Comparison of ENCODE assay signal across 22 cellular contexts in the genomic region with DNA sequence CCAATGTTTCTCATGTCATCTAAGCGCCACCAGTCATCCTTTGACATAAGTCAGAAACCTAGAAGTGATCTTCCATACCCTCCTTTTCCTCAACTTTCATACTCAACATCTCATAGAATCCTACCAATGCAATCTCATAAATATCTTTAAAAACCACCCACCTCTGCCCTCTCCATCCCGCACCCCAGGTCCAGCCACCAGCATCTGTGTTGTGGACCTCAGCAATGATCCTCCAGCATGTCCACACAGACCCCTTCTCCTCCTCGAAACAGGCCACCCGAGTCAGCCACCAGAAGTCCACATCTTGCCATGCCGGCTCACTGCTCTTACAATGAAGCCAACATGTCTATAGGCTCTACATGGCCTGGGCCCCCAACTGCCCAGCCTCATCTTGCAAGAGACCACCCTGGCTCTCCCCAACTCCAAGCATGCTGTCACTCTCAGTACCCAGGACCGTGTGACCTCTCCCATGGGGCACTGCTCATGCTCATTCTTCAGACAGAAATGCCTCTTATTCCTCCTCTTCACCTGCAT.
"Had no signal": no experiment of that assay in that cellular context is flagged by ENCODE, and none has a peak within 500 bp of the region (broad histone marks: within the 10 kb centered on the region; RNA-seq: fewer than 3 reads in every experiment).

No MANE protein-coding gene starts in this region.

- H3K36me3 ChIP-seq: gastrocnemius medialis, lower lobe of right lung, prostate gland, right atrium auricular region, tibial artery, upper lobe of left lung had no signal

- H3K4me1 ChIP-seq: gastrocnemius medialis, lower lobe of right lung, prostate gland, right atrium auricular region, testis, tibial artery, upper lobe of left lung had no signal

- H3K27ac Mint-ChIP-seq: effector memory CD8-positive, alpha-beta T cell; naive thymus-derived CD8-positive, alpha-beta T cell; nephron progenitor cell; stimulated activated memory B cell treated with anti-CD40 and anti-IgM and Interleukin-4, amounts not matched to agents 10 μg/mL and 1 μg/mL and 100 μg/mL, for 72 hours had no signal

- H3K27ac ChIP-seq: gastrocnemius medialis, lower lobe of right lung, prostate gland, right atrium auricular region, testis, tibial artery, upper lobe of left lung had no signal

- DNase-seq: cortex of kidney; effector memory CD8-positive, alpha-beta T cell; foreskin fibroblast; gastrocnemius medialis; head of caudate nucleus; left ventricle myocardium superior; lower lobe of right lung; naive thymus-derived CD8-positive, alpha-beta T cell; nephron progenitor cell; stimulated activated CD4-positive, alpha-beta T cell treated with anti-CD3 and anti-CD28 coated beads, Interleukin-12 subunit alpha, Interleukin-12 subunit beta, amount 100 ng/mL, for 4 hours; stimulated activated CD4-positive, alpha-beta T cell treated with anti-CD3 and anti-CD28 coated beads, Interleukin-1b, Interleukin-23, amount 100 ng/mL, for 48 hours; stimulated activated CD4-positive, alpha-beta T cell treated with anti-CD3 and anti-CD28 coated beads, Interleukin-4, amount 100 ng/mL, for 1 hour; stimulated activated naive CD8-positive, alpha-beta T cell treated with anti-CD3 and anti-CD28 coated beads, Interleukin-15, Interleukin-2, amounts not matched to agents 100 U/mL and 50 U/mL, for 24 hours; substantia nigra; testis; tibial artery; upper lobe of left lung had no signal

- H3K27me3 Mint-ChIP-seq: effector memory CD8-positive, alpha-beta T cell had no signal

- H3K9me3 Mint-ChIP-seq: effector memory CD8-positive, alpha-beta T cell; stimulated activated memory B cell treated with anti-CD40 and anti-IgM and Interleukin-4, amounts not matched to agents 10 μg/mL and 1 μg/mL and 100 μg/mL, for 72 hours had no signal

- H3K9me3 ChIP-seq: gastrocnemius medialis, lower lobe of right lung, prostate gland, right atrium auricular region, testis, upper lobe of left lung had no signal

- ATAC-seq: effector memory CD8-positive, alpha-beta T cell; gastrocnemius medialis; left ventricle myocardium superior; lower lobe of right lung; naive thymus-derived CD8-positive, alpha-beta T cell; sciatic nerve; stimulated activated memory B cell treated with anti-CD40 and anti-IgM and Interleukin-4, amounts not matched to agents 10 μg/mL and 1 μg/mL and 100 μg/mL, for 72 hours; stimulated activated naive CD8-positive, alpha-beta T cell treated with anti-CD3 and anti-CD28 coated beads, Interleukin-15, Interleukin-2, amounts not matched to agents 100 U/mL and 50 U/mL, for 24 hours had no signal

- H3K4me1 Mint-ChIP-seq: nephron progenitor cell; stimulated activated memory B cell treated with anti-CD40 and anti-IgM and Interleukin-4, amounts not matched to agents 10 μg/mL and 1 μg/mL and 100 μg/mL, for 72 hours had no signal

- H3K4me2 ChIP-seq: smooth muscle cell had no signal

- H3K36me3 Mint-ChIP-seq: naive thymus-derived CD8-positive, alpha-beta T cell; stimulated activated memory B cell treated with anti-CD40 and anti-IgM and Interleukin-4, amounts not matched to agents 10 μg/mL and 1 μg/mL and 100 μg/mL, for 72 hours had no signal

- H3K4me3 Mint-ChIP-seq: effector memory CD8-positive, alpha-beta T cell; naive thymus-derived CD8-positive, alpha-beta T cell; nephron progenitor cell; stimulated activated memory B cell treated with anti-CD40 and anti-IgM and Interleukin-4, amounts not matched to agents 10 μg/mL and 1 μg/mL and 100 μg/mL, for 72 hours had no signal

- H3K27me3 ChIP-seq: gastrocnemius medialis, right atrium auricular region, testis, tibial artery, upper lobe of left lung had no signal

- H3K4me3 ChIP-seq: gastrocnemius medialis, lower lobe of right lung, prostate gland, right atrium auricular region, smooth muscle cell, testis, tibial artery, upper lobe of left lung had no signal
